8 cellular contexts compared by ENCODE assay signal in the genomic region with DNA sequence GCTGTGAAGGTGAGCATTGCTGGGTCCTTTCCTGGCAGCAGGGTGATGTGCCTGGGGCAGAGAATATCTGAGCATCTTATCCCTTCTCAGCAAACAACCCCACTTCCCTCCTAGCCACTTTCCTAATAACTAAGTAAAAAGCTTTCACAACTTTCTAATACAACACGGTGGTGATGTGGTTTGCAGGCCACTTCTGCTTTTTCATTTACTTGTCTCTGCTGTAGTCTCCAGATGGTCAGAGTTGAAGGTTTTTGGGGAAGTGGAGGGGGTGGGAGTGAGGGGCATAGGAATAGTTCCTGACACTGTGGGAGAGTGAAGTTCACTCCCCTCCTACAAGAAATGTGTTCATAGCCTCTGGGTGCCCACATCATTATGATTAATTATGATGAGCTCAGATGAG. TPM values are rescaled to one million over a fixed set of nuclear protein-coding genes. Genes with fewer than 3 reads are reported as not detected.
A peak's percentile ranks its signal among the peaks of the same experiment; 100 is the strongest.
DNase-seq lines count a peak whose midpoint lies in the region; ATAC-seq, FAIRE-seq and TF ChIP-seq lines count a peak whose summit lies in the region.

No MANE protein-coding gene starts in this region.

- ATAC-seq in GM19324 (IDR thresholded peaks at IDR 0.05; ENCODE audit: low FRiP score, unreplicated experiment) (peak; percentile 54), HG02981 (IDR thresholded peaks at IDR 0.05; ENCODE audit: unreplicated experiment) (peak; percentile 59), sciatic nerve (peak; percentile 60)
- no peak for ATAC-seq in activated T-cell treated with anti-CD3 and anti-CD28 coated beads, Interleukin-2, amount 50 U/mL, for 4 hours

- no peak for TF ChIP-seq CTCF in osteocyte (IDR thresholded peaks at IDR 0.05)

- intact Hi-C loops in sciatic nerve (cut with DNase I): no loop called here

- H3K36me3 Mint-ChIP-seq in osteocyte (ENCODE audit: unreplicated experiment): peaks cover 23% of the 10 kb centered on the region
- peaks cover 17% of the 10 kb centered on the region for H3K36me3 Mint-ChIP-seq in activated T-cell treated with anti-CD3 and anti-CD28 coated beads, Interleukin-2, amount 50 U/mL, for 4 hours (ENCODE audit: insufficient read depth)

- H3K27me3 Mint-ChIP-seq in osteocyte (ENCODE audit: unreplicated experiment): no peaks in the 10 kb centered on the region
- no peaks in the 10 kb centered on the region for H3K27me3 Mint-ChIP-seq in activated T-cell treated with anti-CD3 and anti-CD28 coated beads, Interleukin-2, amount 50 U/mL, for 4 hours (ENCODE audit: low read depth)

- no peak overlapping the region for H3K27ac Mint-ChIP-seq in osteocyte (ENCODE audit: unreplicated experiment)

- H3K9me3 Mint-ChIP-seq in osteocyte (ENCODE audit: unreplicated experiment): no peaks in the 10 kb centered on the region
- no peaks in the 10 kb centered on the region for H3K9me3 Mint-ChIP-seq in activated T-cell treated with anti-CD3 and anti-CD28 coated beads, Interleukin-2, amount 50 U/mL, for 4 hours

- no peak for FAIRE-seq in HTR-8/SVneo (lab: Jason Lieb, UNC)

- peak; percentile 91 for DNase-seq in OCI-M1 (lab: John Stamatoyannopoulos, UW)
- no peak for DNase-seq in sciatic nerve (ENCODE audit: low spot score)
- DNase-seq in osteocyte (ENCODE audit: extremely low spot score, unreplicated experiment): no peak
- DNase-seq in HTR-8/SVneo (ENCODE audit: insufficient read length, low spot score): no peak
- DNase-seq in NCI-H2107 treated with DMSO at 0.1 percent for 48 hours (lab: John Stamatoyannopoulos, UW; ENCODE audit: unreplicated experiment): no peak
- DNase-seq in activated T-cell treated with anti-CD3 and anti-CD28 coated beads, Interleukin-2, amount 50 U/mL, for 4 hours: no peak

- H3K4me1 Mint-ChIP-seq in osteocyte (ENCODE audit: unreplicated experiment): peaks cover 21% of the 10 kb centered on the region
- peaks cover 2% of the 10 kb centered on the region for H3K4me1 Mint-ChIP-seq in activated T-cell treated with anti-CD3 and anti-CD28 coated beads, Interleukin-2, amount 50 U/mL, for 4 hours (ENCODE audit: low read depth)

- H3K4me3 Mint-ChIP-seq in osteocyte (ENCODE audit: unreplicated experiment): no peak overlapping the region
- no peak overlapping the region for H3K4me3 Mint-ChIP-seq in activated T-cell treated with anti-CD3 and anti-CD28 coated beads, Interleukin-2, amount 50 U/mL, for 4 hours

RNA-seq across cellular contexts. Expression of a gene that starts 11.6 kb away (rescaled TPM):
- total RNA-seq in sciatic nerve (2.8 TPM), osteocyte (not detected in 2 replicates)
- under 1 TPM in 1 of 3 donors, not detected in 2; 0.33 TPM for total RNA-seq in activated T-cell treated with anti-CD3 and anti-CD28 coated beads, Interleukin-2, amount 50 U/mL, for 4 hours

RNA-seq across cellular contexts. Expression of a gene that starts 40.1 kb away (rescaled TPM):
- 14.3 TPM for total RNA-seq in sciatic nerve
- total RNA-seq in osteocyte: 0.73 and 1.1 TPM in 2 replicates
- under 1 TPM in 2 of 3 donors, not detected in 1; 0.24 to 0.30 TPM for total RNA-seq in activated T-cell treated with anti-CD3 and anti-CD28 coated beads, Interleukin-2, amount 50 U/mL, for 4 hours

Comparison
In these comparisons a context has a peak if more than half of its experiments do, and no peak if none do; other contexts are left out.
1. ATAC-seq: peak in GM19324 (single experiment), HG02981 (single experiment) and sciatic nerve (single experiment); none in activated T-cell treated with anti-CD3 and anti-CD28 coated beads, Interleukin-2, amount 50 U/mL, for 4 hours (0 of 2).